Comparison of ENCODE assay signal across 8 cellular contexts in the genomic region with DNA sequence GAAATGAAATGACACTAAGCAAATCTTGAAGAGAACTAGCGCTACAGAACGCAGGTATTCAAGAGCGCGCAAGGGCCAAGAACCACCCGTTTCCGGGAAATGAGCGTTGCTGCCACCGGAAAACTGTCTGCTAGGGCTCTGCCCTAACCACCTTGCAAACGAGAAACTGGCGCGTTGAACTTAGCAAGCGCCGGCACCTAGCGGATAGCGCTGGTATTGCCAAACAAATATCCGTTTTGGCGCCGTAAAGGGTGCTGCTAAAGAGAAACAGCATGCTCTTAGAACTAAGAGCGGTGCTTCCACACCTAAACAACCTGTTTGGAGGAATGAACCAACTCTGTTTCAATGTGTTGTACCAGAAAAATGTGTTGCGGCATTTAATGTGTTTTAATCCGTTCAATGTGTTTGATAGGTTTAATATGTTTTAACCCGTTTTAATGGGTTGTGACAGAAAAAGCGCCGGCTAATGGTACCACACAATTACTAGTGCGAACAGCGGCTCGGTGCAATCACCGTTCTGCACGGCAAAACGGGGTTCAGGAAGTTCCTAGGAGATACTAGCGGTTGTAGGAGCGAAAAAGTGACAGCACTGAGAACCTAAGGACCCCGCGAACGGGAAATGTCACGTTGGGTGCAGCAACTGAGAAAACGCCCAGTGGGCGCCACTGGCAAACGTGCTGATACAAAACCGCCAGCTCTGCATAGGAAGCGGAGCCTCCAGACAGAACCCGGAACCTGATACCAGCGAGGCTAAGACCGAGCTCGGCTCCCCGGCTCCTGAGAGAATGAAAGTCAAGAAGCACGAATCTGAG. TPM values are rescaled to one million over a fixed set of nuclear protein-coding genes. Genes with fewer than 3 reads are reported as not detected.
A peak's percentile ranks its signal among the peaks of the same experiment; 100 is the strongest.
DNase-seq lines count a peak whose midpoint lies in the region; ATAC-seq, FAIRE-seq and TF ChIP-seq lines count a peak whose summit lies in the region.

A gene with protein sequence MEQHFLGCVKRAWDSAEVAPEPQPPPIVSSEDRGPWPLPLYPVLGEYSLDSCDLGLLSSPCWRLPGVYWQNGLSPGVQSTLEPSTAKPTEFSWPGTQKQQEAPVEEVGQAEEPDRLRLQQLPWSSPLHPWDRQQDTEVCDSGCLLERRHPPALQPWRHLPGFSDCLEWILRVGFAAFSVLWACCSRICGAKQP (minus strand): TSS at position 33 of the 812 bp plus-strand sequence. CDS start 273 bp downstream, outside the sequence.

- H3K27ac Mint-ChIP-seq in Calu3 (ENCODE audit: unreplicated experiment), result peak within 1 kb of the TSS; percentile 96
- no peak within 1 kb of the TSS for H3K27ac Mint-ChIP-seq in endodermal cell

- no peaks in the 10 kb centered on the region for H3K36me3 ChIP-seq in endodermal cell (ENCODE audit: control insufficient read depth, insufficient read depth, low read length)

- H3K9me3 Mint-ChIP-seq in Calu3 (ENCODE audit: low read depth, unreplicated experiment) (no peaks in the 10 kb centered on the region), endodermal cell (no peaks in the 10 kb centered on the region)

- H3K9me3 ChIP-seq in endodermal cell (ENCODE audit: control insufficient read depth, low read length) (no peaks in the 10 kb centered on the region), mononuclear cell (ENCODE audit: low read depth, low read length) (no peaks in the 10 kb centered on the region)

- whole genome bisulfite sequencing in endodermal cell (ENCODE audit: insufficient coverage in 1 of 2, insufficient read length in 1 of 2), 2 experiments, result 3 to 4% methylated on average over 40 to 46 of the region's 47 CpGs

- intact Hi-C loops in Calu3 (cut with micrococcal nuclease; ENCODE audit: unreplicated experiment), result loop anchor here (1.0 to 2.0 kb wide), 4 partner anchors 24 to 128 kb away; no protein-coding TSS in a partner anchor

- peak within 1 kb of the TSS; percentile 84 for H3K4me3 ChIP-seq in endodermal cell (ENCODE audit: low read length)
- H3K4me3 ChIP-seq in mononuclear cell (ENCODE audit: low read length), result peak within 1 kb of the TSS; percentile 70

- peaks cover 4% of the 10 kb centered on the region for H3K4me1 ChIP-seq in endodermal cell (ENCODE audit: control insufficient read depth, insufficient read depth, low read length)
- peaks cover 50% of the 10 kb centered on the region for H3K4me1 ChIP-seq in mononuclear cell (ENCODE audit: insufficient read depth, low read length)

- H3K27me3 Mint-ChIP-seq in Calu3 (ENCODE audit: unreplicated experiment), result no peaks in the 10 kb centered on the region
- H3K27me3 Mint-ChIP-seq in endodermal cell (ENCODE audit: insufficient read depth), result peaks cover 84% of the 10 kb centered on the region

- CTCF ChIA-PET in Calu3 (lab: Charles Lee), result interaction anchor here (1.1 to 3.1 kb wide), 8 partner anchors 21 to 182 kb away, joined by 3 to 23 read pairs (median 7); no protein-coding TSS in a partner anchor

- DNase-seq in Calu3, result peak; percentile 92
- no peak for DNase-seq in HTR-8/SVneo (ENCODE audit: insufficient read length, low spot score)
- peak; percentile 100 for DNase-seq in NOMO-1 treated with DMSO at 0.1 percent for 48 hours (lab: John Stamatoyannopoulos, UW; ENCODE audit: unreplicated experiment)
- peak in 2 of 3 experiments; percentile 78 to 80 for DNase-seq in activated CD8-positive, alpha-beta memory T cell treated with anti-CD3 and anti-CD28 coated beads for 48 hours (ENCODE audit: low read depth in 2 of 3, low spot score in 2 of 3)
- DNase-seq in endodermal cell, result peak; percentile 96
- peak; percentile 84 for DNase-seq in stimulated activated CD8-positive, alpha-beta memory T cell treated with anti-CD3 and anti-CD28 coated beads, Interleukin-4, amount 100 ng/mL, for 24 hours (ENCODE audit: low read depth)

- peaks cover 27% of the 10 kb centered on the region for H3K4me1 Mint-ChIP-seq in Calu3 (ENCODE audit: low read depth, unreplicated experiment)
- peaks cover 33% of the 10 kb centered on the region for H3K4me1 Mint-ChIP-seq in endodermal cell

- H3K4me3 Mint-ChIP-seq in Calu3 (ENCODE audit: low read depth, unreplicated experiment) (peak within 1 kb of the TSS; percentile 90), endodermal cell (peak within 1 kb of the TSS; percentile 60)

- H3K27me3 ChIP-seq in endodermal cell (ENCODE audit: control insufficient read depth, insufficient read depth, low read length, poor library complexity, severe bottlenecking) (peaks cover 68% of the 10 kb centered on the region), mononuclear cell (ENCODE audit: insufficient read depth, low read length) (no peaks in the 10 kb centered on the region)

- FAIRE-seq in HTR-8/SVneo (lab: Jason Lieb, UNC), result peak; percentile 55

- peak within 1 kb of the TSS; percentile 6 for H3K9ac ChIP-seq in endodermal cell (ENCODE audit: extremely low read depth, low read length, poor library complexity, severe bottlenecking)

- H3K36me3 Mint-ChIP-seq in Calu3 (ENCODE audit: insufficient read depth, unreplicated experiment) (peaks cover 90% of the 10 kb centered on the region), endodermal cell (ENCODE audit: low read depth) (peaks cover 2% of the 10 kb centered on the region)

- peak; percentile 31 for ATAC-seq in GM21367 (IDR thresholded peaks at IDR 0.05; ENCODE audit: unreplicated experiment)

- TF ChIP-seq CTCF in Calu3 (IDR thresholded peaks at IDR 0.05; ENCODE audit: unreplicated experiment), result peak; percentile 82
- TF ChIP-seq CTCF in endodermal cell (conservative IDR thresholded peaks at IDR 0.05), result peak; percentile 81

- H3K27ac ChIP-seq in endodermal cell (ENCODE audit: low read depth, low read length), result no peak within 1 kb of the TSS

- no TSS peak for BruUV-seq in Calu3 (replicated peaks; lab: Mats Ljungman, UMichigan)

RNA-seq across cellular contexts. Expression of the gene that starts here (rescaled TPM):
- total RNA-seq in Calu3 (2022) (8.0 and 9.4 TPM in 2 replicates), endodermal cell (under 1 TPM; 0.73 to 0.97 TPM), mononuclear cell (31.4 TPM)
- 1.5 TPM for polyA plus RNA-seq in endodermal cell (2013, experiment 1 of 2)
- 0.91 TPM for polyA plus RNA-seq in endodermal cell (2013, experiment 2 of 2)
